Comparison of ENCODE assay signal across 29 cellular contexts in genomic region chr7:106517508-106517907, GRCh38.
"Had no signal": no experiment of that assay in that cellular context is flagged by ENCODE, and none has a peak within 500 bp of the region (broad histone marks: within the 10 kb centered on the region; RNA-seq: fewer than 3 reads in every experiment).

No MANE protein-coding gene starts in this region.

- H3K27me3 ChIP-seq: suprapubic skin, testis, thyroid gland, tibial nerve, transverse colon, upper lobe of left lung, upper lobe of right lung, uterus, vagina had no signal

- H3K4me3 Mint-ChIP-seq: stimulated activated effector memory CD8-positive, alpha-beta T cell treated with anti-CD3 and anti-CD28 coated beads, Interleukin-12 subunit alpha, Interleukin-12 subunit beta, amount 100 ng/mL, for 72 hours; stimulated activated memory B cell treated with anti-CD40 and anti-IgM and Interleukin-4, amounts not matched to agents 10 μg/mL and 1 μg/mL and 100 μg/mL, for 72 hours; stimulated activated naive B cell treated with anti-CD40 and anti-IgM and Interleukin-4, amounts not matched to agents 10 μg/mL and 1 μg/mL and 100 μg/mL, for 72 hours; stimulated activated naive CD8-positive, alpha-beta T cell treated with anti-CD3 and anti-CD28 coated beads, Interleukin-15, amount 100 ng/mL, for 72 hours; stimulated activated naive CD8-positive, alpha-beta T cell treated with anti-CD3 and anti-CD28 coated beads, Interleukin-15, Interleukin-2, amounts not matched to agents 100 ng/mL and 50 ng/mL, for 24 hours; type B pancreatic cell had no signal

- H3K36me3 Mint-ChIP-seq: stimulated activated effector memory CD8-positive, alpha-beta T cell treated with anti-CD3 and anti-CD28 coated beads, Interleukin-12 subunit alpha, Interleukin-12 subunit beta, amount 100 ng/mL, for 72 hours; stimulated activated memory B cell treated with anti-CD40 and anti-IgM and Interleukin-4, amounts not matched to agents 10 μg/mL and 1 μg/mL and 100 μg/mL, for 72 hours; stimulated activated naive B cell treated with anti-CD40 and anti-IgM and Interleukin-4, amounts not matched to agents 10 μg/mL and 1 μg/mL and 100 μg/mL, for 72 hours; type B pancreatic cell had no signal

- H3K4me1 Mint-ChIP-seq: stimulated activated effector memory CD8-positive, alpha-beta T cell treated with anti-CD3 and anti-CD28 coated beads, Interleukin-12 subunit alpha, Interleukin-12 subunit beta, amount 100 ng/mL, for 72 hours; stimulated activated naive B cell treated with anti-CD40 and anti-IgM and Interleukin-4, amounts not matched to agents 10 μg/mL and 1 μg/mL and 100 μg/mL, for 72 hours; stimulated activated naive CD8-positive, alpha-beta T cell treated with anti-CD3 and anti-CD28 coated beads, Interleukin-15, amount 100 ng/mL, for 72 hours had no signal

- H3K4me1 ChIP-seq: stomach, suprapubic skin, testis, thyroid gland, tibial nerve, transverse colon, upper lobe of left lung, upper lobe of right lung, uterus, vagina had no signal

- H3K27ac ChIP-seq: stomach, suprapubic skin, testis, thoracic aorta, thyroid gland, tibial artery, tibial nerve, transverse colon, upper lobe of left lung, upper lobe of right lung, uterus, vagina had no signal

- H3K27ac Mint-ChIP-seq: stimulated activated effector memory CD8-positive, alpha-beta T cell treated with anti-CD3 and anti-CD28 coated beads, Interleukin-12 subunit alpha, Interleukin-12 subunit beta, amount 100 ng/mL, for 72 hours; stimulated activated memory B cell treated with anti-CD40 and anti-IgM and Interleukin-4, amounts not matched to agents 10 μg/mL and 1 μg/mL and 100 μg/mL, for 72 hours; stimulated activated naive B cell treated with anti-CD40 and anti-IgM and Interleukin-4, amounts not matched to agents 10 μg/mL and 1 μg/mL and 100 μg/mL, for 72 hours; stimulated activated naive CD8-positive, alpha-beta T cell treated with anti-CD3 and anti-CD28 coated beads, Interleukin-15, amount 100 ng/mL, for 72 hours; stimulated activated naive CD8-positive, alpha-beta T cell treated with anti-CD3 and anti-CD28 coated beads, Interleukin-15, Interleukin-2, amounts not matched to agents 100 ng/mL and 50 ng/mL, for 24 hours; type B pancreatic cell had no signal

- H3K9me3 ChIP-seq: stomach, suprapubic skin, testis, thoracic aorta, thyroid gland, tibial artery, tibial nerve, transverse colon, upper lobe of left lung, upper lobe of right lung, uterus, vagina had no signal

- H3K4me3 ChIP-seq: stomach, suprapubic skin, testis, thoracic aorta, thyroid gland, tibial artery, tibial nerve, transverse colon, upper lobe of left lung, upper lobe of right lung, uterus, vagina had no signal

- ATAC-seq: stimulated activated effector memory CD8-positive, alpha-beta T cell treated with anti-CD3 and anti-CD28 coated beads, Interleukin-12 subunit alpha, Interleukin-12 subunit beta, amount 100 ng/mL, for 72 hours; stimulated activated memory B cell treated with anti-CD40 and anti-IgM and Interleukin-4, amounts not matched to agents 10 μg/mL and 1 μg/mL and 100 μg/mL, for 72 hours; stimulated activated naive B cell treated with anti-CD40 and anti-IgM and Interleukin-4, amounts not matched to agents 10 μg/mL and 1 μg/mL and 100 μg/mL, for 72 hours; stimulated activated naive CD8-positive, alpha-beta T cell treated with anti-CD3 and anti-CD28 coated beads, Interleukin-15, amount 100 ng/mL, for 72 hours; stimulated activated naive CD8-positive, alpha-beta T cell treated with anti-CD3 and anti-CD28 coated beads, Interleukin-15, Interleukin-2, amounts not matched to agents 100 U/mL and 50 U/mL, for 24 hours; upper lobe of right lung had no signal

- H3K36me3 ChIP-seq: stomach, suprapubic skin, thoracic aorta, thyroid gland, tibial artery, tibial nerve, transverse colon, upper lobe of left lung, upper lobe of right lung, uterus, vagina had no signal

- FAIRE-seq: urothelium cell line had no signal

- H3K9me3 Mint-ChIP-seq: stimulated activated effector memory CD8-positive, alpha-beta T cell treated with anti-CD3 and anti-CD28 coated beads, Interleukin-12 subunit alpha, Interleukin-12 subunit beta, amount 100 ng/mL, for 72 hours; stimulated activated memory B cell treated with anti-CD40 and anti-IgM and Interleukin-4, amounts not matched to agents 10 μg/mL and 1 μg/mL and 100 μg/mL, for 72 hours; stimulated activated naive B cell treated with anti-CD40 and anti-IgM and Interleukin-4, amounts not matched to agents 10 μg/mL and 1 μg/mL and 100 μg/mL, for 72 hours; stimulated activated naive CD8-positive, alpha-beta T cell treated with anti-CD3 and anti-CD28 coated beads, Interleukin-15, amount 100 ng/mL, for 72 hours; type B pancreatic cell had no signal

- DNase-seq: stimulated activated CD4-positive, alpha-beta T cell treated with anti-CD3 and anti-CD28 coated beads, Interleukin-2, amount 100 ng/mL, for 48 hours; stimulated activated CD4-positive, alpha-beta T cell treated with anti-CD3 and anti-CD28 coated beads, Interleukin-4, amount 100 ng/mL, for 1 hour; stimulated activated CD4-positive, alpha-beta T cell treated with anti-CD3 and anti-CD28 coated beads, Interleukin-4, amount 100 ng/mL, for 24 hours; stimulated activated CD4-positive, alpha-beta T cell treated with anti-CD3 and anti-CD28 coated beads, Interleukin-4, amount 100 ng/mL, for 4 hours; stimulated activated CD8-positive, alpha-beta memory T cell treated with anti-CD3 and anti-CD28 coated beads, Interleukin-4, amount 100 ng/mL, for 48 hours; stimulated activated naive B cell treated with anti-CD40 and anti-IgM and Interleukin-4, amounts not matched to agents 10 μg/mL and 1 μg/mL and 100 μg/mL, for 72 hours; stimulated activated naive CD4-positive, alpha-beta T cell; stimulated activated naive CD4-positive, alpha-beta T cell treated with Interleukin-2 at 50 U/mL for 16 hours; stimulated activated naive CD8-positive, alpha-beta T cell treated with anti-CD3 and anti-CD28 coated beads, Interleukin-15, amount 100 ng/mL, for 72 hours; stimulated activated naive CD8-positive, alpha-beta T cell treated with anti-CD3 and anti-CD28 coated beads, Interleukin-15, Interleukin-2, amounts not matched to agents 100 U/mL and 50 U/mL, for 24 hours; stomach; substantia nigra; testis; thyroid gland; tibial artery; transverse colon; trophoblast cell; upper lobe of left lung; upper lobe of right lung; uterus had no signal
